13 cellular contexts compared by ENCODE assay signal in the genomic region with DNA sequence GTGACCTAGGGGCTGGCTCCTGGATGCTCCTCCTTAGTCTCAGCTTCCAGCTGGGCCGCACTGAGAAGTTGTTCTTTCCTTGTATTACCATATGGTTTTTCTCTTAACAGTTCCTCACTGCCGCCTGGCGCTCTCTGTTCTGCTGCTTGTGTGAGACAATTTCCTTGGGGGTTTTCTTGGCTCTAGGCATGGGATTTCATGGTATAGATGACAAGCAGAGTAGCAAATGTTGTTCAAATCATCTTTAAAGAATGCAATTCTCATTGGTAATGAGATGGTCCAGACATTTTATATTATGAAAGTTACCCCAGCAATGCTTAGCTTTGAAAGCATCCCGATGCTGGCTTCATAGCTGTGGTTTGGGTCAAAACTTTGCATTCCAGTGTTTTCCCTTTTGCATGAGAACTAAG. TPM values are rescaled to one million over a fixed set of nuclear protein-coding genes. Genes with fewer than 3 reads are reported as not detected.
DNase-seq lines count a peak whose midpoint lies in the region; ATAC-seq, FAIRE-seq and TF ChIP-seq lines count a peak whose summit lies in the region.
"Had no signal": no experiment of that assay in that cellular context is flagged by ENCODE, and none has a peak within 500 bp of the region (broad histone marks: within the 10 kb centered on the region; RNA-seq: fewer than 3 reads in every experiment).

No MANE protein-coding gene starts in this region.

- H3K9me3 ChIP-seq in pancreas (no peaks in the 10 kb centered on the region), thyroid gland (no peaks in the 10 kb centered on the region)

- peak overlapping the region in 1 of 2 donors; percentile 10 for H3K4me3 Mint-ChIP-seq in activated T-cell treated with anti-CD3 and anti-CD28 coated beads, Interleukin-2, amount 50 U/mL, for 72 hours
- H3K4me3 Mint-ChIP-seq: type B pancreatic cell had no signal

- H3K4me3 ChIP-seq in fibroblast of the aortic adventitia (ENCODE audit: low read depth, low read length) (peak overlapping the region; percentile 46), pancreas (no peak overlapping the region), thyroid gland (replicated peaks in 1 of 3) (no peak overlapping the region)

- TF ChIP-seq POLR2A in thyroid gland (IDR thresholded peaks at IDR 0.05) = no peak

- H3K9me3 Mint-ChIP-seq in activated T-cell treated with anti-CD3 and anti-CD28 coated beads, Interleukin-2, amount 50 U/mL, for 72 hours = peaks cover 0 to 4% of the 10 kb centered on the region in 2 donors

- intact Hi-C loops in pancreas (cut with DNase I) (no loop called here), thyroid gland (cut with DNase I) (no loop called here)

- peaks cover 2 to 4% of the 10 kb centered on the region in 2 donors for H3K36me3 Mint-ChIP-seq in activated T-cell treated with anti-CD3 and anti-CD28 coated beads, Interleukin-2, amount 50 U/mL, for 72 hours (ENCODE audit: insufficient read depth in 2 of 2)

- peaks cover 0 to 15% (median 6%) of the 10 kb centered on the region in 3 donors for H3K4me1 ChIP-seq in pancreas
- H3K4me1 ChIP-seq in thyroid gland = peaks cover 13 to 31% of the 10 kb centered on the region in 2 donors

- H3K36me3 ChIP-seq in pancreas = no peaks in the 10 kb centered on the region
- no peaks in the 10 kb centered on the region for H3K36me3 ChIP-seq in thyroid gland

- H3K27ac Mint-ChIP-seq in activated T-cell treated with anti-CD3 and anti-CD28 coated beads, Interleukin-2, amount 50 U/mL, for 72 hours = no peak overlapping the region
- H3K27ac Mint-ChIP-seq: type B pancreatic cell had no signal

- peak; percentile 44 to 59 (median 46) for ATAC-seq in pancreas
- no peak for ATAC-seq in GM19467 (IDR thresholded peaks at IDR 0.05; ENCODE audit: unreplicated experiment)
- no peak for ATAC-seq in activated T-cell treated with anti-CD3 and anti-CD28 coated beads, Interleukin-2, amount 50 U/mL, for 72 hours (replicated peaks in 1 of 2)

- TF ChIP-seq CTCF in fibroblast of the aortic adventitia (IDR thresholded peaks at IDR 0.05; ENCODE audit: insufficient read depth, low read length) = peak; percentile 24
- no peak for TF ChIP-seq CTCF in pancreas (IDR thresholded peaks at IDR 0.05)
- no peak for TF ChIP-seq CTCF in thyroid gland (IDR thresholded peaks at IDR 0.05)

- 47 to 51% methylated on average over 4 of the region's 4 CpGs for WGBS in pancreas, 2 donors
- WGBS in thyroid gland, 2 donors = 71 to 82% methylated on average over 4 of the region's 4 CpGs

- H3K27ac ChIP-seq in pancreas (no peak overlapping the region), thyroid gland (no peak overlapping the region)

- peak; percentile 99 for DNase-seq in EH (ENCODE audit: low read depth)
- peak; percentile 85 for DNase-seq in RPMI7951 (ENCODE audit: low read depth)
- peak; percentile 99 for DNase-seq in fibroblast of the aortic adventitia (ENCODE audit: low read depth)
- DNase-seq in pancreas = peak in 2 of 6 donors; percentile 16 to 25
- no peak for DNase-seq in activated T-cell treated with anti-CD3 and anti-CD28 coated beads, Interleukin-2, amount 50 U/mL, for 72 hours
- no peak for DNase-seq in thyroid gland
- no peak for DNase-seq in SHP77 (lab: John Stamatoyannopoulos, UW)
- DNase-seq: cortex of kidney, DMS53, kidney glomerular epithelial cell, NCI-H1092 treated with DMSO at 0.1 percent for 48 hours had no signal

- no peak for FAIRE-seq in pancreas (lab: Jason Lieb, UNC)

- peaks cover 38% of the 10 kb centered on the region for H3K27me3 Mint-ChIP-seq in activated T-cell treated with anti-CD3 and anti-CD28 coated beads, Interleukin-2, amount 50 U/mL, for 72 hours (ENCODE audit: low read depth)
- H3K27me3 Mint-ChIP-seq: type B pancreatic cell had no signal

- H3K4me1 Mint-ChIP-seq in activated T-cell treated with anti-CD3 and anti-CD28 coated beads, Interleukin-2, amount 50 U/mL, for 72 hours (ENCODE audit: low read depth) = peaks cover 69% of the 10 kb centered on the region

- H3K27me3 ChIP-seq in pancreas = no peaks in the 10 kb centered on the region
- H3K27me3 ChIP-seq in thyroid gland = no peaks in the 10 kb centered on the region

RNA-seq across cellular contexts. Expression of gene SEPTIN11, which starts 37.6 kb away (rescaled TPM):
- 90.5 and 95.3 TPM in 2 replicates for total RNA-seq in RPMI7951 (2014; rRNA removed; shearing (Covaris generic))
- 280 and 436 TPM in 2 replicates for total RNA-seq in fibroblast of the aortic adventitia (ENCODE audit: low replicate concordance)
- total RNA-seq in pancreas = 10 to 100 TPM; 18.6 to 48.9 (median 28.9) TPM
- polyA plus RNA-seq in pancreas = 10 to 100 TPM; 11.6 to 13.6 TPM
- total RNA-seq in activated T-cell treated with anti-CD3 and anti-CD28 coated beads, Interleukin-2, amount 50 U/mL, for 72 hours = 10 to 100 TPM; 10.5 to 13.2 TPM
- 100 to 1,000 TPM in 1 of 4 donors, 10 to 100 TPM in 3; 39.6 to 207 (median 69.1) TPM for total RNA-seq in thyroid gland

Comparison
In these comparisons a context has a peak if more than half of its experiments do, and no peak if none do; other contexts are left out.
1. DNase-seq: peak in EH (single experiment), RPMI7951 (single experiment) and fibroblast of the aortic adventitia (single experiment); none in activated T-cell treated with anti-CD3 and anti-CD28 coated beads, Interleukin-2, amount 50 U/mL, for 72 hours (0 of 2), thyroid gland (0 of 2) and SHP77 (0 of 2).
2. ATAC-seq: peak in pancreas (4 of 4); none in GM19467 (single experiment) and activated T-cell treated with anti-CD3 and anti-CD28 coated beads, Interleukin-2, amount 50 U/mL, for 72 hours (0 of 2).